Comparison of ENCODE assay signal across 10 cellular contexts in the genomic region with DNA sequence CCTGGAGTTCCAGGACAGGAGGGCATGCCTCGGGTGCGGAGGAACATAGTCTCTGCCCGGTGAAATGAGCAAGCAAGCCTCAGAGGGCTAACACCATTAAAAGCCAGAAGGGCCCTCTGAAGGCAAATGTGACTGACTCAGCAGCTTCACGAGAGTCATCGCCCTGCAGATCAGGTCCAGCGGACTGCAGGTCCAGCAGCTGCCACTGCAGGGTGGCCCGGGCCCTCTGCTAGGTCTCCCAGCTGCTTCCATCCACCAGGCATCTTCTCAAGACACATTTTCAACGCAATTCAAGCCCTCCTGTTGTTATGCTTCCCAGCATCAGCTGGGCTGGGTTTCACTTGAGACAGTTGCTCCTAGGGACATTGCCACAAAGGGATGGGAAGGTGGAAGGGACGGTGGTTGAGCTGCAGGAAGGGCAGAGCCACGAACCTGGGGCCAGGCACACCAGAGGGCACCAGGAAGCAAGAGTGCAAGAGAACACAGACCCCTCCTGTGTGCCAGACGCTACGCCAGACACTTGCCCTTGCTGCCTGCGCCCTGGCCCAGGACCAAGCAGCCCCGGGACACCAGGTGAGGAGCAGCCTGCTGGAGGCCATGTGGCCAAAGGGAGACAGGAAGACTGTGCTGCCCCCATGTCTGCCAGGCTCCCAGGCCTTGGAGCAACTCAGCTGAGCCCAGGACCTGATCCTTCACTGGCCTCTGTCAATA.
DNase-seq lines count a peak whose midpoint lies in the region; ATAC-seq and TF ChIP-seq lines count a peak whose summit lies in the region.
"Had no signal": no experiment of that assay in that cellular context is flagged by ENCODE, and none has a peak within 500 bp of the region (broad histone marks: within the 10 kb centered on the region; RNA-seq: fewer than 3 reads in every experiment).

No MANE protein-coding gene starts in this region.

- ATAC-seq in HG02884 (IDR thresholded peaks at IDR 0.05; ENCODE audit: unreplicated experiment) (no peak), GM18907 (IDR thresholded peaks at IDR 0.05; ENCODE audit: unreplicated experiment) (no peak)
- ATAC-seq: stimulated activated naive CD8-positive, alpha-beta T cell treated with anti-CD3 and anti-CD28 coated beads, Interleukin-15, Interleukin-2, amounts not matched to agents 100 U/mL and 50 U/mL, for 24 hours had no signal

- no peaks in the 10 kb centered on the region for H3K36me3 Mint-ChIP-seq in mesothelial cell of epicardium

- H3K4me3 Mint-ChIP-seq in mesothelial cell of epicardium = no peak overlapping the region

- H3K9me3 Mint-ChIP-seq in mesothelial cell of epicardium = no peaks in the 10 kb centered on the region

- H3K36me3 ChIP-seq in KOPT-K1 (ENCODE audit: insufficient read depth, low read length) = peaks cover 11% of the 10 kb centered on the region
- H3K36me3 ChIP-seq in brain microvascular endothelial cell (replicated peaks) = no peaks in the 10 kb centered on the region

- in situ Hi-C loops in brain microvascular endothelial cell (cut with HindIII; ENCODE audit: low pct_ligation_motif_present, low sequenced_read_pairs) = no loop called here

- H3K27ac ChIP-seq in KOPT-K1 (ENCODE audit: low read depth, low read length, poor library complexity, severe bottlenecking) (peak overlapping the region; percentile 21), brain microvascular endothelial cell (no peak overlapping the region)
- H3K27ac ChIP-seq: C4-2B had no signal

- peak; percentile 63 for DNase-seq in AG08395 (ENCODE audit: low spot score)
- no peak for DNase-seq in brain microvascular endothelial cell
- DNase-seq in mesothelial cell of epicardium (ENCODE audit: low spot score in 2 of 2, unreplicated experiment in 2 of 2) = no peak
- no peak for DNase-seq in activated CD8-positive, alpha-beta memory T cell treated with anti-CD3 and anti-CD28 coated beads, Interleukin-2, amount 50 U/mL, for 48 hours
- DNase-seq in HuH-7.5 (ENCODE audit: low spot score) = no peak
- DNase-seq: stimulated activated naive CD8-positive, alpha-beta T cell treated with anti-CD3 and anti-CD28 coated beads, Interleukin-15, Interleukin-2, amounts not matched to agents 100 U/mL and 50 U/mL, for 24 hours had no signal

- H3K4me1 Mint-ChIP-seq in mesothelial cell of epicardium = peaks cover 64% of the 10 kb centered on the region

- no peaks in the 10 kb centered on the region for H3K27me3 Mint-ChIP-seq in mesothelial cell of epicardium (ENCODE audit: low read depth)

- peak overlapping the region; percentile 49 for H3K27ac Mint-ChIP-seq in mesothelial cell of epicardium

- no peaks in the 10 kb centered on the region for H3K9me3 ChIP-seq in KOPT-K1 (ENCODE audit: insufficient read depth, low read length, poor library complexity, severe bottlenecking)

- no peak overlapping the region for H3K4me3 ChIP-seq in brain microvascular endothelial cell (ENCODE audit: low read depth, low read length)

- TF ChIP-seq CTCF in brain microvascular endothelial cell (IDR thresholded peaks at IDR 0.05; ENCODE audit: low read depth, low read length, missing control alignments) = peak; percentile 13
- TF ChIP-seq CTCF in mesothelial cell of epicardium (IDR thresholded peaks at IDR 0.05; ENCODE audit: unreplicated experiment) = no peak

- H3K27me3 ChIP-seq in brain microvascular endothelial cell (replicated peaks) = no peaks in the 10 kb centered on the region
